Comparison of ENCODE assay signal across 8 cellular contexts in the genomic region with DNA sequence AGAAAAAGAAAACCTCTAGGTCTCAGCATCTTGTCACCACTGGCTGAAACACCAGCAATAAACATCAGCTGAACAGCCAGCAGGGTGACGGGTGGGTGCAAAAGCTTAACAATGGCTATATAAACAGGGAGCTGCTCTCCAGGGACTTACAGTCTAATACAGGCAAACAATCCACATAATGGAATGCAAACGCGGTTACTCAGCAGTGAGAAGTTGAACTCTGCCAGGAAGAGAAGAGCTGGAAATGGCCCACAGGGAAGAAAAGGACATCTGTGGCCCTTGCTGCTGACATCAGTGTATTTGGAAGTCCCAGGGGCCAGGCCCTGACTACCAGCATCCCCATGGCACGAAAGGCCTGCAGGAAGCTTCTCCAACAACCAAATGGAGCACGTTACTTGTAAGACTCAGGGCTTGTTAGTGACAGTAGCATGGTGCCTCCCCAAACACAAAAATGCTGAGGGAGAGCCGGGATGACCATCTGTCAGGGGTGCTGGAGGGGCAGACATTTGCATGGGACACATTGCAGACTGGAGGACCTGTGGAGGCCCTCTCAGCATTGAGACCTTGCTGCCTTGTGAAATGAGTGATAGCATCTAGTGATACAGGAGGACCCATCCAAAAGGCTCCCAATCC. TPM values are rescaled to one million over a fixed set of nuclear protein-coding genes. Genes with fewer than 3 reads are reported as not detected.
DNase-seq lines count a peak whose midpoint lies in the region; ATAC-seq, FAIRE-seq and TF ChIP-seq lines count a peak whose summit lies in the region.

No MANE protein-coding gene starts in this region.

- H3K4me1 ChIP-seq in keratinocyte (ENCODE audit: control insufficient read depth, extremely low read depth, insufficient read depth, low read length) (peaks cover 77% of the 10 kb centered on the region), thoracic aorta (ENCODE audit: control insufficient read depth in 1 of 2, low read depth in 2 of 2) (peaks cover 41 to 66% of the 10 kb centered on the region in 2 donors)

- peak overlapping the region; percentile 86 for H3K4me2 ChIP-seq in keratinocyte (ENCODE audit: control insufficient read depth, extremely low read depth, insufficient read depth, low read depth, low read length)

- TF ChIP-seq POLR2A in GM12891 (IDR thresholded peaks at IDR 0.05; ENCODE audit: low read depth, low read length): no peak

- no peaks in the 10 kb centered on the region for H3K27me3 ChIP-seq in keratinocyte (ENCODE audit: control insufficient read depth, extremely low read depth, insufficient read depth, low read length)
- H3K27me3 ChIP-seq in thoracic aorta (replicated peaks; ENCODE audit: insufficient read depth): no peaks in the 10 kb centered on the region

- H3K27me3 Mint-ChIP-seq in activated naive CD8-positive, alpha-beta T cell: no peaks in the 10 kb centered on the region

- H3K9me1 ChIP-seq in keratinocyte (ENCODE audit: control insufficient read depth, extremely low read depth, insufficient read depth, low read length): peaks cover 3% of the 10 kb centered on the region

- no peak overlapping the region for H2AFZ ChIP-seq in keratinocyte (ENCODE audit: control insufficient read depth, low read length)

- H3K9me3 ChIP-seq in keratinocyte (ENCODE audit: control insufficient read depth, low read depth, low read length) (no peaks in the 10 kb centered on the region), thoracic aorta (no peaks in the 10 kb centered on the region)

- TF ChIP-seq CTCF in keratinocyte (optimal IDR thresholded peaks at IDR 0.05 in 1 of 3, IDR thresholded peaks at IDR 0.05 in 1 of 3, conservative IDR thresholded peaks at IDR 0.05 in 1 of 3; ENCODE audit: extremely low read depth in 1 of 3, insufficient read depth in 2 of 3, low read length in 3 of 3) (no peak), thoracic aorta (IDR thresholded peaks at IDR 0.05) (no peak)

- H3K79me2 ChIP-seq in keratinocyte (ENCODE audit: control insufficient read depth, insufficient read depth, low read length): peaks cover 21% of the 10 kb centered on the region

- H3K27ac ChIP-seq in keratinocyte (ENCODE audit: control insufficient read depth, insufficient read depth, low read length) (peak overlapping the region; percentile 55), thoracic aorta (peak overlapping the region; percentile 87 to 93)

- peak; percentile 5 for FAIRE-seq in GM12891 (lab: Jason Lieb, UNC)
- FAIRE-seq in keratinocyte (lab: Jason Lieb, UNC): peak; percentile 32

- H3K9ac ChIP-seq in keratinocyte (ENCODE audit: control insufficient read depth, extremely low read depth, insufficient read depth, low read length): peak overlapping the region; percentile 2

- H3K36me3 ChIP-seq in keratinocyte (ENCODE audit: control insufficient read depth in 2 of 2, extremely low read depth in 1 of 2, insufficient read depth in 2 of 2, low read length in 2 of 2): no peaks in the 10 kb centered on the region
- no peaks in the 10 kb centered on the region for H3K36me3 ChIP-seq in thoracic aorta

- H4K20me1 ChIP-seq in keratinocyte (ENCODE audit: control insufficient read depth, extremely low read depth, insufficient read depth, low read length): no peaks in the 10 kb centered on the region

- in situ Hi-C loops in G401 (cut with HindIII; ENCODE audit: low sequenced_read_pairs): no loop called here

- intact Hi-C loops in posterior vena cava (cut with DNase I): loop anchor here (5.0 to 10.0 kb wide), 2 partner anchors 90 to 112 kb away; no protein-coding TSS in a partner anchor

- peaks cover 70% of the 10 kb centered on the region for H3K4me1 Mint-ChIP-seq in activated naive CD8-positive, alpha-beta T cell (ENCODE audit: low read depth)

- ATAC-seq in thoracic aorta (ENCODE audit: insufficient number of reproducible peaks, low FRiP score, low read depth) (peak; percentile 27), HG03095 (IDR thresholded peaks at IDR 0.05; ENCODE audit: unreplicated experiment) (no peak)

- peaks cover 6% of the 10 kb centered on the region for H3K36me3 Mint-ChIP-seq in activated naive CD8-positive, alpha-beta T cell

- H3K4me3 Mint-ChIP-seq in activated naive CD8-positive, alpha-beta T cell: peak overlapping the region; percentile 82

- DNase-seq in AG08395 (ENCODE audit: low spot score) (peak; percentile 84), GM12891 (ENCODE audit: insufficient read length, low spot score) (no peak), keratinocyte (ENCODE audit: low read depth, low spot score) (no peak), thoracic aorta (ENCODE audit: low spot score) (no peak), G401 (ENCODE audit: low spot score) (no peak), posterior vena cava (ENCODE audit: low spot score) (no peak)

- peak overlapping the region; percentile 54 for H3K27ac Mint-ChIP-seq in activated naive CD8-positive, alpha-beta T cell

- dilution Hi-C loops in keratinocyte (cut with MboI; ENCODE audit: extremely low pct_ligation_motif_present, low sequenced_read_pairs): no loop called here

- H3K9me3 Mint-ChIP-seq in activated naive CD8-positive, alpha-beta T cell (ENCODE audit: low read depth): no peaks in the 10 kb centered on the region

- H3K4me3 ChIP-seq in keratinocyte (ENCODE audit: control insufficient read depth in 2 of 3, extremely low read depth in 1 of 3, insufficient read depth in 2 of 3, low read depth in 1 of 3, low read length in 3 of 3) (no peak overlapping the region), thoracic aorta (peak overlapping the region; percentile 73)

TF ChIP-seq in GM12891, 5 proteins besides CTCF, POLR2A, EP300 and RAD21:
- TF ChIP-seq SPI1 (IDR thresholded peaks at IDR 0.05; ENCODE audit: low read depth, low read length) (no peak), PAX5 (IDR thresholded peaks at IDR 0.05; ENCODE audit: insufficient read depth, low read length, severe bottlenecking) (no peak), POLR2AphosphoS5 (IDR thresholded peaks at IDR 0.05; ENCODE audit: low read depth, low read length) (no peak), POU2F2 (IDR thresholded peaks at IDR 0.05; ENCODE audit: low read depth, low read length) (no peak), TAF1 (IDR thresholded peaks at IDR 0.05; ENCODE audit: low read depth, low read length) (no peak)

RNA-seq across cellular contexts. Expression of a gene that starts 3.0 kb away (rescaled TPM):
- 11.3 TPM for polyA plus RNA-seq in GM12891 (2012; ENCODE audit: low read depth, missing spikeins)
- polyA plus RNA-seq in keratinocyte: 10.9 to 20.7 TPM (median 12.7 TPM) in 3 replicates
- polyA plus RNA-seq in keratinocyte (2011; ENCODE audit: low read depth): 9.8 TPM
- 7.6 and 9.3 TPM in 2 replicates for polyA plus RNA-seq in keratinocyte (2011; cell fraction: cytosol; rRNA removed)
- 65.3 and 68.5 TPM in 2 replicates for polyA plus RNA-seq in keratinocyte (2011; cell fraction: nucleus; rRNA removed)
- polyA plus RNA-seq in keratinocyte (2012; ENCODE audit: low replicate concordance): 6.3 and 15.6 TPM in 2 replicates
- polyA minus RNA-seq in keratinocyte: 20.3 to 90.3 TPM (median 33.3 TPM) in 3 replicates
- polyA minus RNA-seq in keratinocyte (2011; cell fraction: cytosol; rRNA and poly(A)+ RNA removed): 17.1 TPM
- polyA minus RNA-seq in keratinocyte (2011; cell fraction: nucleus; rRNA and poly(A)+ RNA removed): 63.9 and 119 TPM in 2 replicates
- 100 to 1,000 TPM; 114 to 168 TPM for total RNA-seq in thoracic aorta
- total RNA-seq in G401 (2014; rRNA removed; shearing (Covaris generic)): 3.1 and 3.8 TPM in 2 replicates
- total RNA-seq in posterior vena cava: 100 to 1,000 TPM; 101 to 123 TPM

Comparison
In these comparisons a context has a peak if more than half of its experiments do, and no peak if none do; other contexts are left out.
1. RNA of a gene that starts 3.0 kb away (total RNA-seq): 114 to 168 TPM in thoracic aorta and 101 to 123 TPM in posterior vena cava; 3.1 to 3.8 TPM in G401; every median in the first group is over 10 times any median in the second.